In genomic region chr4:87498446-87498900, GRCh38 we compare ENCODE assay signal across 10 cellular contexts. TPM values are rescaled to one million over a fixed set of nuclear protein-coding genes. Genes with fewer than 3 reads are reported as not detected.
A peak's percentile ranks its signal among the peaks of the same experiment; 100 is the strongest.
DNase-seq lines count a peak whose midpoint lies in the region; ATAC-seq and TF ChIP-seq lines count a peak whose summit lies in the region.
"Had no signal": no experiment of that assay in that cellular context is flagged by ENCODE, and none has a peak within 500 bp of the region (broad histone marks: within the 10 kb centered on the region; RNA-seq: fewer than 3 reads in every experiment).

No MANE protein-coding gene starts in this region.

- no peak for TF ChIP-seq CTCF in activated CD8-positive, alpha-beta T cell treated with anti-CD3 and anti-CD28 coated beads for 36 hours (IDR thresholded peaks at IDR 0.05)
- TF ChIP-seq CTCF in astrocyte of the spinal cord (IDR thresholded peaks at IDR 0.05; ENCODE audit: low read depth, low read length) (no peak), omental fat pad (IDR thresholded peaks at IDR 0.05) (no peak)

- H3K4me1 Mint-ChIP-seq in activated CD8-positive, alpha-beta T cell treated with anti-CD3 and anti-CD28 coated beads for 36 hours (ENCODE audit: low read depth): peaks cover 8% of the 10 kb centered on the region
- peaks cover 6% of the 10 kb centered on the region for H3K4me1 Mint-ChIP-seq in activated CD8-positive, alpha-beta T cell treated with anti-CD3 and anti-CD28 coated beads, Interleukin-2, amount 10 ng/mL, durations not matched to agents 7 days and 5 days (ENCODE audit: low read depth)

- POLR2A ChIA-PET in activated CD8-positive, alpha-beta T cell treated with anti-CD3 and anti-CD28 coated beads for 36 hours (lab: Charles Lee): interaction anchor here (1.0 kb wide), 1 partner anchor 165 kb away, joined by 3 read pairs; no protein-coding TSS in a partner anchor
- POLR2A ChIA-PET in activated CD8-positive, alpha-beta T cell treated with anti-CD3 and anti-CD28 coated beads, Interleukin-2, amount 10 ng/mL, durations not matched to agents 7 days and 5 days (lab: Charles Lee): no interaction called here

- no peaks in the 10 kb centered on the region for H3K36me3 Mint-ChIP-seq in activated CD8-positive, alpha-beta T cell treated with anti-CD3 and anti-CD28 coated beads for 36 hours (ENCODE audit: low read depth)
- no peaks in the 10 kb centered on the region for H3K36me3 Mint-ChIP-seq in activated CD8-positive, alpha-beta T cell treated with anti-CD3 and anti-CD28 coated beads, Interleukin-2, amount 10 ng/mL, durations not matched to agents 7 days and 5 days (ENCODE audit: low read depth)

- no peak overlapping the region for H3K4me3 Mint-ChIP-seq in activated CD8-positive, alpha-beta T cell treated with anti-CD3 and anti-CD28 coated beads for 36 hours
- H3K4me3 Mint-ChIP-seq in activated CD8-positive, alpha-beta T cell treated with anti-CD3 and anti-CD28 coated beads, Interleukin-2, amount 10 ng/mL, durations not matched to agents 7 days and 5 days: no peak overlapping the region

- H3K4me3 ChIP-seq in astrocyte of the spinal cord (ENCODE audit: low read depth, low read length): no peak overlapping the region
- H3K4me3 ChIP-seq: BLaER1 had no signal

- H3K9me3 Mint-ChIP-seq in activated CD8-positive, alpha-beta T cell treated with anti-CD3 and anti-CD28 coated beads for 36 hours: no peaks in the 10 kb centered on the region
- H3K9me3 Mint-ChIP-seq in activated CD8-positive, alpha-beta T cell treated with anti-CD3 and anti-CD28 coated beads, Interleukin-2, amount 10 ng/mL, durations not matched to agents 7 days and 5 days (ENCODE audit: insufficient read depth): no peaks in the 10 kb centered on the region

- intact Hi-C loops in activated CD8-positive, alpha-beta T cell treated with anti-CD3 and anti-CD28 coated beads for 36 hours (cut with micrococcal nuclease): no loop called here

- no peak for DNase-seq in activated CD8-positive, alpha-beta T cell treated with anti-CD3 and anti-CD28 coated beads for 36 hours
- no peak for DNase-seq in activated CD8-positive, alpha-beta T cell treated with anti-CD3 and anti-CD28 coated beads, Interleukin-2, amount 10 ng/mL, durations not matched to agents 7 days and 5 days
- DNase-seq in astrocyte of the spinal cord (ENCODE audit: low read depth, low spot score) (peak; percentile 50), stromal cell of bone marrow (ENCODE audit: low read depth) (peak; percentile 57), omental fat pad (ENCODE audit: low spot score) (no peak), NCI-H2171 (lab: John Stamatoyannopoulos, UW) (no peak), iPS-NIHi11 (ENCODE audit: low spot score) (no peak)
- DNase-seq: NCI-H510A had no signal

- H3K27me3 Mint-ChIP-seq in activated CD8-positive, alpha-beta T cell treated with anti-CD3 and anti-CD28 coated beads for 36 hours: no peaks in the 10 kb centered on the region
- no peaks in the 10 kb centered on the region for H3K27me3 Mint-ChIP-seq in activated CD8-positive, alpha-beta T cell treated with anti-CD3 and anti-CD28 coated beads, Interleukin-2, amount 10 ng/mL, durations not matched to agents 7 days and 5 days (ENCODE audit: low read depth)

- peak; percentile 30 for ATAC-seq in activated CD8-positive, alpha-beta T cell treated with anti-CD3 and anti-CD28 coated beads for 36 hours
- ATAC-seq in activated CD8-positive, alpha-beta T cell treated with anti-CD3 and anti-CD28 coated beads, Interleukin-2, amount 10 ng/mL, durations not matched to agents 7 days and 5 days: no peak
- ATAC-seq in HG02885 (IDR thresholded peaks at IDR 0.05; ENCODE audit: poor library complexity, unreplicated experiment) (peak; percentile 57), omental fat pad (ENCODE audit: low FRiP score) (no peak)

- in situ Hi-C loops in astrocyte of the spinal cord (cut with HindIII; ENCODE audit: low sequenced_read_pairs): no loop called here

- CTCF ChIA-PET in activated CD8-positive, alpha-beta T cell treated with anti-CD3 and anti-CD28 coated beads for 36 hours (lab: Charles Lee): interaction anchor here (1.6 to 3.1 kb wide), 2 partner anchors 16 to 351 kb away, joined by 4 to 11 read pairs; no protein-coding TSS in a partner anchor
- CTCF ChIA-PET in activated CD8-positive, alpha-beta T cell treated with anti-CD3 and anti-CD28 coated beads, Interleukin-2, amount 10 ng/mL, durations not matched to agents 7 days and 5 days (lab: Charles Lee): interaction anchor here (1.3 to 2.2 kb wide), 6 partner anchors 11 to 351 kb away, joined by 3 to 8 read pairs (median 4); no protein-coding TSS in a partner anchor

- no peak overlapping the region for H3K27ac Mint-ChIP-seq in activated CD8-positive, alpha-beta T cell treated with anti-CD3 and anti-CD28 coated beads for 36 hours
- no peak overlapping the region for H3K27ac Mint-ChIP-seq in activated CD8-positive, alpha-beta T cell treated with anti-CD3 and anti-CD28 coated beads, Interleukin-2, amount 10 ng/mL, durations not matched to agents 7 days and 5 days

RNA-seq across cellular contexts. Expression of gene SPARCL1, which starts 30.7 kb away (rescaled TPM):
- total RNA-seq in activated CD8-positive, alpha-beta T cell treated with anti-CD3 and anti-CD28 coated beads for 36 hours: not detected
- total RNA-seq in activated CD8-positive, alpha-beta T cell treated with anti-CD3 and anti-CD28 coated beads, Interleukin-2, amount 10 ng/mL, durations not matched to agents 7 days and 5 days: not detected
- total RNA-seq in omental fat pad: 1,000 to 10,000 TPM in 1 of 4 donors, 100 to 1,000 TPM in 3; 438 to 1,726 (median 559) TPM

Comparison
In these comparisons a context has a peak if more than half of its experiments do, and no peak if none do; other contexts are left out.
1. ATAC-seq: peak in activated CD8-positive, alpha-beta T cell treated with anti-CD3 and anti-CD28 coated beads for 36 hours (single experiment) and HG02885 (single experiment); none in activated CD8-positive, alpha-beta T cell treated with anti-CD3 and anti-CD28 coated beads, Interleukin-2, amount 10 ng/mL, durations not matched to agents 7 days and 5 days (single experiment) and omental fat pad (single experiment).
2. DNase-seq: peak in astrocyte of the spinal cord (single experiment) and stromal cell of bone marrow (single experiment); none in activated CD8-positive, alpha-beta T cell treated with anti-CD3 and anti-CD28 coated beads for 36 hours (single experiment), activated CD8-positive, alpha-beta T cell treated with anti-CD3 and anti-CD28 coated beads, Interleukin-2, amount 10 ng/mL, durations not matched to agents 7 days and 5 days (single experiment), omental fat pad (single experiment), NCI-H2171 (single experiment) and iPS-NIHi11 (single experiment).
3. RNA of gene SPARCL1, which starts 30.7 kb away (total RNA-seq): 438 to 1,726 TPM in omental fat pad; not detected in activated CD8-positive, alpha-beta T cell treated with anti-CD3 and anti-CD28 coated beads for 36 hours and not detected in activated CD8-positive, alpha-beta T cell treated with anti-CD3 and anti-CD28 coated beads, Interleukin-2, amount 10 ng/mL, durations not matched to agents 7 days and 5 days; every median in the first group is over 100 times any median in the second.